Comparison of ENCODE assay signal across 11 cellular contexts in the genomic region with DNA sequence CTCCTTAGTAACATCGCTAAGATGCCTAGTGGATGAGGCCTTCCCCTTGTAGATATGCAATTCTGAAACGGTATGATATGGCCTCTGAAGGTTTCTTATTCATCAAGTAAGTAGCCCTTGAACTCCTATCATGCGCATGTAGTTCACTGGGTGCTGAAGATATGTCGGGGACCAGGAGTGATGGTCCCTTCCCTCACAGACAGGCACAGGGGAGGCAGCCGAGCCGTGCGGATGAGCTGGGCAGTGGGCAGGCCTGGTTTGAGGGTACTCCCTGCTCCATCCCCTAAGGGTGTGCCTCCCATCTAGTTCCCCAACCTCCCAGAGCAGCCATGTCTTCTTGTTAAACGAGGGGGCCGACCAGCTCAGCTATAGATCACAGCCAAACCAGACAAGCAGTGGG.
"Had no signal": no experiment of that assay in that cellular context is flagged by ENCODE, and none has a peak within 500 bp of the region (broad histone marks: within the 10 kb centered on the region; RNA-seq: fewer than 3 reads in every experiment).

No MANE protein-coding gene starts in this region.

- H3K4me3 Mint-ChIP-seq: activated naive CD8-positive, alpha-beta T cell; mesothelial cell of epicardium; natural killer cell; stimulated activated naive CD8-positive, alpha-beta T cell treated with anti-CD3 and anti-CD28 coated beads, Interleukin-15, Interleukin-2, amounts not matched to agents 100 ng/mL and 50 ng/mL, for 24 hours; T-cell had no signal

- H3K27me3 ChIP-seq: tibial artery had no signal

- H3K27me3 Mint-ChIP-seq: activated naive CD8-positive, alpha-beta T cell; stimulated activated naive CD8-positive, alpha-beta T cell treated with anti-CD3 and anti-CD28 coated beads, Interleukin-15, Interleukin-2, amounts not matched to agents 100 ng/mL and 50 ng/mL, for 24 hours; T-cell had no signal

- H3K27ac ChIP-seq: coronary artery, epithelial cell of prostate, parathyroid adenoma, tibial artery had no signal

- H2AFZ ChIP-seq: parathyroid adenoma had no signal

- H3K9me3 Mint-ChIP-seq: activated T-helper 2 cell treated with anti-CD3 and anti-CD28 coated beads, Interferon-gamma antibody, Interleukin-2, Interleukin-4, amounts not matched to agents 10 μg/mL and 5 μg/mL and 100 μg/mL, durations not matched to agents 14 hours and 24 hours and 36 hours; mesothelial cell of epicardium; natural killer cell; stimulated activated naive CD8-positive, alpha-beta T cell treated with anti-CD3 and anti-CD28 coated beads, Interleukin-15, Interleukin-2, amounts not matched to agents 100 ng/mL and 50 ng/mL, for 24 hours; T-cell had no signal

- H3K4me3 ChIP-seq: coronary artery, tibial artery had no signal

- H3K9me3 ChIP-seq: tibial artery had no signal

- H3K9ac ChIP-seq: parathyroid adenoma had no signal

- DNase-seq: kidney had no signal

- H3K27ac Mint-ChIP-seq: activated naive CD8-positive, alpha-beta T cell; activated T-helper 2 cell treated with anti-CD3 and anti-CD28 coated beads, Interferon-gamma antibody, Interleukin-2, Interleukin-4, amounts not matched to agents 10 μg/mL and 5 μg/mL and 100 μg/mL, durations not matched to agents 14 hours and 24 hours and 36 hours; mesothelial cell of epicardium; natural killer cell; stimulated activated naive CD8-positive, alpha-beta T cell treated with anti-CD3 and anti-CD28 coated beads, Interleukin-15, Interleukin-2, amounts not matched to agents 100 ng/mL and 50 ng/mL, for 24 hours had no signal

- H3K4me1 ChIP-seq: parathyroid adenoma had no signal

- H3K36me3 Mint-ChIP-seq: mesothelial cell of epicardium, natural killer cell had no signal

- H3K36me3 ChIP-seq: tibial artery had no signal

- H3K79me2 ChIP-seq: parathyroid adenoma had no signal
